Comparison of ENCODE assay signal across 1 cellular context in genomic region chr7:41621953-41622831, GRCh38.
TF ChIP-seq lines count a peak whose summit lies in the region.

No MANE protein-coding gene starts in this region.

TF ChIP-seq in endothelial cell of umbilical vein, 7 proteins besides CTCF, POLR2A, EP300 and RAD21:
- no peak for TF ChIP-seq EZH2 (IDR thresholded peaks at IDR 0.05; ENCODE audit: borderline replicate concordance, low read depth, low read length, severe bottlenecking)
- no peak for TF ChIP-seq MAX (IDR thresholded peaks at IDR 0.05; ENCODE audit: insufficient read depth, insufficient read length)
- no peak for TF ChIP-seq FOS (IDR thresholded peaks at IDR 0.05; ENCODE audit: borderline replicate concordance, insufficient read depth, low read length)
- no peak for TF ChIP-seq MYC (IDR thresholded peaks at IDR 0.05; ENCODE audit: low read depth, low read length)
- TF ChIP-seq JUN (IDR thresholded peaks at IDR 0.05; ENCODE audit: borderline replicate concordance, insufficient read depth, insufficient read length, low read depth) = no peak
- TF ChIP-seq GATA2 (IDR thresholded peaks at IDR 0.05; ENCODE audit: insufficient read depth, insufficient read length, low read depth, low read length) = no peak
- TF ChIP-seq POLR2AphosphoS5 (IDR thresholded peaks at IDR 0.05; ENCODE audit: insufficient read depth, low read depth, low read length) = no peak
